In the genomic region with DNA sequence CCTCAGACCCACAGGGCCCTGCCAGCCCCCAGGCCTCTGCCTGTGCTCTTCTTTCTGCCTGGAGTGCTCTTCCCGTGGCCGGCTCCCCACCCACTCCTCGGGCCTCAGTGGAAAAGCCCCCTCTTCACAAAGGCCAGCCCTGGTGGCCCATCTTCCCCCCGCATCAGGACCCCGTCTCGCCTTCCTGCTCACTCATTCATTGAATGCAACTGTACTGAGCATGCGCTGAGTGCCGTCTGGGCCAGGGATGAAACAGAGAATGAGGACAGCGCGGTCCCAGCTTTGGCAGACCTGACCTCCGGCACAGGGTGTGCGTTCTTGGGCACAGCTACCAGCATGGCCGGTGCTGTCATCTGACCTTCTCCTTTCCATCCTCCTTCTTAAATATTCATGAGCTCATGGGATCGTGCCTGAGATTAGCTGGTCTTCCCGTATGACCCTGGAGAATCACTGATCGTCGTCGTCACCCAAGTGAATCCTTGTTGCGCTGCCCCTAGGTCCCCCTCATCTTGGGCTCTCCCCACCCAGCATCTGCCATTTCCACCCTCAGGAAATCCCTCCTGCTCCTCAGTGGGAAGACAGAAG, we compare ENCODE assay signal across 14 cellular contexts. TPM values are rescaled to one million over a fixed set of nuclear protein-coding genes. Genes with fewer than 3 reads are reported as not detected.
DNase-seq lines count a peak whose midpoint lies in the region; ATAC-seq and TF ChIP-seq lines count a peak whose summit lies in the region.
"Had no signal": no experiment of that assay in that cellular context is flagged by ENCODE, and none has a peak within 500 bp of the region (broad histone marks: within the 10 kb centered on the region; RNA-seq: fewer than 3 reads in every experiment).

No MANE protein-coding gene starts in this region.

- H3K36me3 ChIP-seq in neural progenitor cell: no peaks in the 10 kb centered on the region
- peaks cover 0 to 7% (median 0%) of the 10 kb centered on the region in 4 donors for H3K36me3 ChIP-seq in sigmoid colon
- H3K36me3 ChIP-seq: BE2C had no signal

- no peak overlapping the region for H2AFZ ChIP-seq in neural progenitor cell (replicated peaks)

- H3K27ac Mint-ChIP-seq in WTC11: peak overlapping the region; percentile 3; the same call in 1 of the 2 replicates
- peak overlapping the region; percentile 6 for H3K27ac Mint-ChIP-seq in neural progenitor cell
- H3K27ac Mint-ChIP-seq: CD4-positive, alpha-beta memory T cell had no signal

- CTCF ChIA-PET in WTC11 (lab: Charles Lee): interaction anchor here (1.1 to 1.4 kb wide), 3 partner anchors 10 to 20 kb away, joined by 5 to 7 read pairs (median 5); partner anchors contain the start of gene OSGIN1

- H3K79me2 ChIP-seq in neural progenitor cell (ENCODE audit: low read depth): no peaks in the 10 kb centered on the region

- intact Hi-C loops in Right ventricle myocardium superior (cut with DNase I) (no loop called here), left cardiac atrium (cut with DNase I) (no loop called here), sigmoid colon (cut with DNase I) (no loop called here)

- H3K27me3 ChIP-seq in neural progenitor cell: no peaks in the 10 kb centered on the region
- no peaks in the 10 kb centered on the region for H3K27me3 ChIP-seq in sigmoid colon
- H3K27me3 ChIP-seq: BE2C had no signal

- H3K9me3 Mint-ChIP-seq in WTC11 (no peaks in the 10 kb centered on the region), neural progenitor cell (no peaks in the 10 kb centered on the region)

- no peaks in the 10 kb centered on the region for H3F3A ChIP-seq in neural progenitor cell (ENCODE audit: low read depth)

- no peak for ATAC-seq in Right ventricle myocardium superior (ENCODE audit: poor library complexity)
- ATAC-seq in left cardiac atrium: no peak
- no peak for ATAC-seq in WTC11
- ATAC-seq: GM12878, HCT116 had no signal

- no peak overlapping the region for H3K4me2 ChIP-seq in neural progenitor cell

- no peak overlapping the region for H3K27ac ChIP-seq in neural progenitor cell
- no peak overlapping the region for H3K27ac ChIP-seq in sigmoid colon
- H3K27ac ChIP-seq: C4-2B, HL-60 had no signal

- H3K4me1 Mint-ChIP-seq in WTC11: peaks cover 7% of the 10 kb centered on the region; the same call in 1 of the 2 replicates
- peaks cover 23% of the 10 kb centered on the region for H3K4me1 Mint-ChIP-seq in neural progenitor cell

- TF ChIP-seq CTCF in WTC11 (IDR thresholded peaks at IDR 0.05) (no peak), neural progenitor cell (IDR thresholded peaks at IDR 0.05) (no peak), sigmoid colon (IDR thresholded peaks at IDR 0.05) (no peak)

- H3K9me3 ChIP-seq in neural progenitor cell (ENCODE audit: low read depth): no peaks in the 10 kb centered on the region
- H3K9me3 ChIP-seq in sigmoid colon: no peaks in the 10 kb centered on the region
- H3K9me3 ChIP-seq: BE2C had no signal

- peaks cover 5% of the 10 kb centered on the region for H3K4me1 ChIP-seq in neural progenitor cell
- no peaks in the 10 kb centered on the region for H3K4me1 ChIP-seq in sigmoid colon
- H3K4me1 ChIP-seq: BE2C had no signal

- WGBS in sigmoid colon, 2 donors: 92 to 93% methylated on average over 19 of the region's 19 CpGs

- DNase-seq in Right ventricle myocardium superior: peak; percentile 37
- DNase-seq in left cardiac atrium: no peak
- no peak for DNase-seq in WTC11 (ENCODE audit: low spot score)
- DNase-seq in neural progenitor cell (ENCODE audit: low spot score): no peak
- DNase-seq in sigmoid colon: no peak
- no peak for DNase-seq in RPMI8226
- no peak for DNase-seq in nucleus accumbens (lab: John Stamatoyannopoulos, UW)
- DNase-seq: BE2C; CD4-positive, alpha-beta memory T cell; DMS79 had no signal

- H3K4me3 ChIP-seq in neural progenitor cell: no peak overlapping the region
- H3K4me3 ChIP-seq in sigmoid colon: no peak overlapping the region
- H3K4me3 ChIP-seq: GM12878 had no signal

- no peak for TF ChIP-seq POLR2A in sigmoid colon (IDR thresholded peaks at IDR 0.05)

- H4K20me1 ChIP-seq in neural progenitor cell (ENCODE audit: low read depth): no peaks in the 10 kb centered on the region

- H3K36me3 Mint-ChIP-seq in WTC11: no peaks in the 10 kb centered on the region
- peaks cover 2% of the 10 kb centered on the region for H3K36me3 Mint-ChIP-seq in neural progenitor cell

- no peak overlapping the region for H3K9ac ChIP-seq in neural progenitor cell

- POLR2A ChIA-PET in WTC11 (lab: Charles Lee): no interaction called here

- H3K27me3 Mint-ChIP-seq in WTC11 (ENCODE audit: low read depth): no peaks in the 10 kb centered on the region; the same call in 1 of the 2 replicates
- H3K27me3 Mint-ChIP-seq in neural progenitor cell (ENCODE audit: insufficient read depth, low read depth): peaks cover 13% of the 10 kb centered on the region
- H3K27me3 Mint-ChIP-seq: CD4-positive, alpha-beta memory T cell had no signal

- H3K4me3 Mint-ChIP-seq in WTC11 (no peak overlapping the region), neural progenitor cell (no peak overlapping the region)
- H3K4me3 Mint-ChIP-seq: CD4-positive, alpha-beta memory T cell had no signal

- no peak for TF ChIP-seq EP300 in sigmoid colon (IDR thresholded peaks at IDR 0.05)

TF ChIP-seq in WTC11, 78 proteins besides CTCF, POLR2A, EP300 and RAD21 (continues in another document):
- TF ChIP-seq NFATC4 (CRISPR knock-in tag; IDR thresholded peaks at IDR 0.05) (no peak), ZNF512 (CRISPR knock-in tag; IDR thresholded peaks at IDR 0.05; ENCODE audit: borderline replicate concordance) (no peak), ATF6 (CRISPR knock-in tag; IDR thresholded peaks at IDR 0.05) (no peak)
- TF ChIP-seq, protein P1, sequence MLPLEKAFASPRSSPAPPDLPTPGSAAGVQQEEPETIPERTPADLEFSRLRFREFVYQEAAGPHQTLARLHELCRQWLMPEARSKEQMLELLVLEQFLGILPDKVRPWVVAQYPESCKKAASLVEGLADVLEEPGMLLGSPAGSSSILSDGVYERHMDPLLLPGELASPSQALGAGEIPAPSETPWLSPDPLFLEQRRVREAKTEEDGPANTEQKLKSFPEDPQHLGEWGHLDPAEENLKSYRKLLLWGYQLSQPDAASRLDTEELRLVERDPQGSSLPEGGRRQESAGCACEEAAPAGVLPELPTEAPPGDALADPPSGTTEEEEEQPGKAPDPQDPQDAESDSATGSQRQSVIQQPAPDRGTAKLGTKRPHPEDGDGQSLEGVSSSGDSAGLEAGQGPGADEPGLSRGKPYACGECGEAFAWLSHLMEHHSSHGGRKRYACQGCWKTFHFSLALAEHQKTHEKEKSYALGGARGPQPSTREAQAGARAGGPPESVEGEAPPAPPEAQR (CRISPR knock-in tag; IDR thresholded peaks at IDR 0.05): no peak
- TF ChIP-seq, protein P2, sequence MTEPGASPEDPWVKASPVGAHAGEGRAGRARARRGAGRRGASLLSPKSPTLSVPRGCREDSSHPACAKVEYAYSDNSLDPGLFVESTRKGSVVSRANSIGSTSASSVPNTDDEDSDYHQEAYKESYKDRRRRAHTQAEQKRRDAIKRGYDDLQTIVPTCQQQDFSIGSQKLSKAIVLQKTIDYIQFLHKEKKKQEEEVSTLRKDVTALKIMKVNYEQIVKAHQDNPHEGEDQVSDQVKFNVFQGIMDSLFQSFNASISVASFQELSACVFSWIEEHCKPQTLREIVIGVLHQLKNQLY (CRISPR knock-in tag; IDR thresholded peaks at IDR 0.05): no peak

RNA-seq across cellular contexts. Expression of gene OSGIN1, which starts 16.4 kb away (rescaled TPM):
- total RNA-seq in Right ventricle myocardium superior (7.2 TPM), left cardiac atrium (1 to 10 TPM; 7.0 to 8.3 TPM), WTC11 (2021) (0.73 to 1.7 TPM (median 1.1 TPM) in 3 replicates), neural progenitor cell (ENCODE audit: low replicate concordance) (0.77 TPM in 1 of 2 replicates, not detected in the other), sigmoid colon (1 to 10 TPM; 3.6 to 5.4 (median 4.3) TPM)
- 1 to 10 TPM; 6.6 to 9.9 (median 8.1) TPM for polyA plus RNA-seq in sigmoid colon

RNA-seq across cellular contexts. Expression of gene NECAB2, which starts 31.4 kb away (rescaled TPM):
- total RNA-seq in Right ventricle myocardium superior (0.46 TPM), left cardiac atrium (under 1 TPM in 1 of 2 donors, not detected in 1; 0.91 TPM), WTC11 (2021) (2.9 to 4.9 TPM (median 4.4 TPM) in 3 replicates), neural progenitor cell (ENCODE audit: low replicate concordance) (12.6 and 18.9 TPM in 2 replicates), sigmoid colon (1 to 10 TPM in 2 of 4 donors, not detected in 2; 1.8 to 3.1 TPM)
- polyA plus RNA-seq in sigmoid colon: under 1 TPM in 1 of 3 donors, not detected in 2; 0.34 TPM
- total RNA-seq: CD4-positive, alpha-beta memory T cell; GM12878 had no signal
- polyA plus RNA-seq: CD4-positive, alpha-beta memory T cell; GM12878 had no signal

RNA-seq across cellular contexts. Expression of gene MLYCD, which starts 37.8 kb away (rescaled TPM):
- total RNA-seq in Right ventricle myocardium superior: 49.3 TPM
- total RNA-seq in left cardiac atrium: 10 to 100 TPM; 27.0 to 36.3 TPM
- total RNA-seq in WTC11 (2021): 5.9 to 6.3 TPM (median 6.1 TPM) in 3 replicates
- total RNA-seq in neural progenitor cell (ENCODE audit: low replicate concordance): 2.5 and 3.3 TPM in 2 replicates
- total RNA-seq in sigmoid colon: 10 to 100 TPM in 3 of 4 donors, 1 to 10 TPM in 1; 9.3 to 16.3 (median 10.8) TPM
- 1 to 10 TPM; 1.8 to 5.4 (median 3.0) TPM for polyA plus RNA-seq in sigmoid colon
